1 cellular context compared by ENCODE assay signal in the genomic region with DNA sequence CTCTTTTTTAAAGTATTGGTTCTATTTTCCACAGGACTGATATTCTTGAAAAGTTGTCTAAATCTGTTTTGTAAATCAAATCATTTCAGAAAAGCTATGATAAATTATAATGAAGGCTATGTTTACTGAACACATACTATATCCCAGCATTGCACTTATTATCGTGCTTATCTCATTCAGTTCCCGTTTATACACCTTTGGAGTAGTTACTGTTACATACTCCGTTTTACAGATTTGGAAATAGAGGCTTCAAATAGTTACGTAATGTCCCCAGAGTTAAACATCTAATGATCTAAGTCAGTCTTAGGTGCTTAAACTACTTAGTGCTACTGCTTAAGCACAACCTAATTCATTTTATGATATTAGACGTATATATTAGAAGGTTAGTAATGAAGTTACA.
TF ChIP-seq lines count a peak whose summit lies in the region.

No MANE protein-coding gene starts in this region.

TF ChIP-seq in GM12878, 131 proteins besides CTCF, POLR2A, EP300 and RAD21 (continued from another document):
- no peak for TF ChIP-seq ZNF24 (IDR thresholded peaks at IDR 0.05)
- TF ChIP-seq, protein P1, sequence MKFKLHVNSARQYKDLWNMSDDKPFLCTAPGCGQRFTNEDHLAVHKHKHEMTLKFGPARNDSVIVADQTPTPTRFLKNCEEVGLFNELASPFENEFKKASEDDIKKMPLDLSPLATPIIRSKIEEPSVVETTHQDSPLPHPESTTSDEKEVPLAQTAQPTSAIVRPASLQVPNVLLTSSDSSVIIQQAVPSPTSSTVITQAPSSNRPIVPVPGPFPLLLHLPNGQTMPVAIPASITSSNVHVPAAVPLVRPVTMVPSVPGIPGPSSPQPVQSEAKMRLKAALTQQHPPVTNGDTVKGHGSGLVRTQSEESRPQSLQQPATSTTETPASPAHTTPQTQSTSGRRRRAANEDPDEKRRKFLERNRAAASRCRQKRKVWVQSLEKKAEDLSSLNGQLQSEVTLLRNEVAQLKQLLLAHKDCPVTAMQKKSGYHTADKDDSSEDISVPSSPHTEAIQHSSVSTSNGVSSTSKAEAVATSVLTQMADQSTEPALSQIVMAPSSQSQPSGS (IDR thresholded peaks at IDR 0.05; ENCODE audit: low read length) = no peak
- TF ChIP-seq, protein P2, sequence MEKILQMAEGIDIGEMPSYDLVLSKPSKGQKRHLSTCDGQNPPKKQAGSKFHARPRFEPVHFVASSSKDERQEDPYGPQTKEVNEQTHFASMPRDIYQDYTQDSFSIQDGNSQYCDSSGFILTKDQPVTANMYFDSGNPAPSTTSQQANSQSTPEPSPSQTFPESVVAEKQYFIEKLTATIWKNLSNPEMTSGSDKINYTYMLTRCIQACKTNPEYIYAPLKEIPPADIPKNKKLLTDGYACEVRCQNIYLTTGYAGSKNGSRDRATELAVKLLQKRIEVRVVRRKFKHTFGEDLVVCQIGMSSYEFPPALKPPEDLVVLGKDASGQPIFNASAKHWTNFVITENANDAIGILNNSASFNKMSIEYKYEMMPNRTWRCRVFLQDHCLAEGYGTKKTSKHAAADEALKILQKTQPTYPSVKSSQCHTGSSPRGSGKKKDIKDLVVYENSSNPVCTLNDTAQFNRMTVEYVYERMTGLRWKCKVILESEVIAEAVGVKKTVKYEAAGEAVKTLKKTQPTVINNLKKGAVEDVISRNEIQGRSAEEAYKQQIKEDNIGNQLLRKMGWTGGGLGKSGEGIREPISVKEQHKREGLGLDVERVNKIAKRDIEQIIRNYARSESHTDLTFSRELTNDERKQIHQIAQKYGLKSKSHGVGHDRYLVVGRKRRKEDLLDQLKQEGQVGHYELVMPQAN (conservative IDR thresholded peaks at IDR 0.05) = no peak
- TF ChIP-seq ATF7 (IDR thresholded peaks at IDR 0.05; ENCODE audit: low read depth) = no peak
TF ChIP-seq in GM12878: peak in this region for 0.
